In the genomic region with DNA sequence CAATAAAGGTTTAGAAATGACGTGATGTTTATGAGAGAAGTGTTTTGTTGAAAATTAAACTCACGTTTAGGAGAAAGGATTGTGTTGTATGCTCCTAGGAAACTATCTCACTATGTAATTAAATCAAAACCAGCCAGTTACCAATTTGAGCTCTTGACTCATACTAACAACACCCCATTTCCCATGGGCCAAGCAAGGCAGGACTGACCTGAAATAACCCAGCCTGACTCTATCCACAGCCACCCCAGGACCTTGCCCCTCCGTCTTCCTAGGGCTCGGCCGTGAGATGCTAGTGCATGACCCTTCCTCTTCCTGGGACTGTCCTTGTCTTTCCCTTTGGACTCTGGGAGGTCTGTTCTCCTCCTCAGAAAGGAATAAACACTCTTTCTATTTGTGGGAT, we compare ENCODE assay signal across 1 cellular context.
TF ChIP-seq lines count a peak whose summit lies in the region.

No MANE protein-coding gene starts in this region.

TF ChIP-seq in liver, 16 proteins besides CTCF, POLR2A, EP300 and RAD21 (continued from another document):
- TF ChIP-seq, protein P1, sequence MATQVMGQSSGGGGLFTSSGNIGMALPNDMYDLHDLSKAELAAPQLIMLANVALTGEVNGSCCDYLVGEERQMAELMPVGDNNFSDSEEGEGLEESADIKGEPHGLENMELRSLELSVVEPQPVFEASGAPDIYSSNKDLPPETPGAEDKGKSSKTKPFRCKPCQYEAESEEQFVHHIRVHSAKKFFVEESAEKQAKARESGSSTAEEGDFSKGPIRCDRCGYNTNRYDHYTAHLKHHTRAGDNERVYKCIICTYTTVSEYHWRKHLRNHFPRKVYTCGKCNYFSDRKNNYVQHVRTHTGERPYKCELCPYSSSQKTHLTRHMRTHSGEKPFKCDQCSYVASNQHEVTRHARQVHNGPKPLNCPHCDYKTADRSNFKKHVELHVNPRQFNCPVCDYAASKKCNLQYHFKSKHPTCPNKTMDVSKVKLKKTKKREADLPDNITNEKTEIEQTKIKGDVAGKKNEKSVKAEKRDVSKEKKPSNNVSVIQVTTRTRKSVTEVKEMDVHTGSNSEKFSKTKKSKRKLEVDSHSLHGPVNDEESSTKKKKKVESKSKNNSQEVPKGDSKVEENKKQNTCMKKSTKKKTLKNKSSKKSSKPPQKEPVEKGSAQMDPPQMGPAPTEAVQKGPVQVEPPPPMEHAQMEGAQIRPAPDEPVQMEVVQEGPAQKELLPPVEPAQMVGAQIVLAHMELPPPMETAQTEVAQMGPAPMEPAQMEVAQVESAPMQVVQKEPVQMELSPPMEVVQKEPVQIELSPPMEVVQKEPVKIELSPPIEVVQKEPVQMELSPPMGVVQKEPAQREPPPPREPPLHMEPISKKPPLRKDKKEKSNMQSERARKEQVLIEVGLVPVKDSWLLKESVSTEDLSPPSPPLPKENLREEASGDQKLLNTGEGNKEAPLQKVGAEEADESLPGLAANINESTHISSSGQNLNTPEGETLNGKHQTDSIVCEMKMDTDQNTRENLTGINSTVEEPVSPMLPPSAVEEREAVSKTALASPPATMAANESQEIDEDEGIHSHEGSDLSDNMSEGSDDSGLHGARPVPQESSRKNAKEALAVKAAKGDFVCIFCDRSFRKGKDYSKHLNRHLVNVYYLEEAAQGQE (IDR thresholded peaks at IDR 0.05) = peak; percentile 35
- TF ChIP-seq HNF4A (conservative IDR thresholded peaks at IDR 0.05) (no peak), JUND (IDR thresholded peaks at IDR 0.05) (no peak), SP1 (IDR thresholded peaks at IDR 0.05) (peak; percentile 56), YY1 (IDR thresholded peaks at IDR 0.05) (no peak), EGR1 (IDR thresholded peaks at IDR 0.05; ENCODE audit: low read depth in 2 of 2) (no peak), GABPA (IDR thresholded peaks at IDR 0.05 in 1 of 2, conservative IDR thresholded peaks at IDR 0.05 in 1 of 2) (no peak), TAF1 (conservative IDR thresholded peaks at IDR 0.05) (no peak)
- TF ChIP-seq, protein P2, sequence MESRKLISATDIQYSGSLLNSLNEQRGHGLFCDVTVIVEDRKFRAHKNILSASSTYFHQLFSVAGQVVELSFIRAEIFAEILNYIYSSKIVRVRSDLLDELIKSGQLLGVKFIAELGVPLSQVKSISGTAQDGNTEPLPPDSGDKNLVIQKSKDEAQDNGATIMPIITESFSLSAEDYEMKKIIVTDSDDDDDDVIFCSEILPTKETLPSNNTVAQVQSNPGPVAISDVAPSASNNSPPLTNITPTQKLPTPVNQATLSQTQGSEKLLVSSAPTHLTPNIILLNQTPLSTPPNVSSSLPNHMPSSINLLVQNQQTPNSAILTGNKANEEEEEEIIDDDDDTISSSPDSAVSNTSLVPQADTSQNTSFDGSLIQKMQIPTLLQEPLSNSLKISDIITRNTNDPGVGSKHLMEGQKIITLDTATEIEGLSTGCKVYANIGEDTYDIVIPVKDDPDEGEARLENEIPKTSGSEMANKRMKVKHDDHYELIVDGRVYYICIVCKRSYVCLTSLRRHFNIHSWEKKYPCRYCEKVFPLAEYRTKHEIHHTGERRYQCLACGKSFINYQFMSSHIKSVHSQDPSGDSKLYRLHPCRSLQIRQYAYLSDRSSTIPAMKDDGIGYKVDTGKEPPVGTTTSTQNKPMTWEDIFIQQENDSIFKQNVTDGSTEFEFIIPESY (IDR thresholded peaks at IDR 0.05) = no peak
- TF ChIP-seq, protein P3, sequence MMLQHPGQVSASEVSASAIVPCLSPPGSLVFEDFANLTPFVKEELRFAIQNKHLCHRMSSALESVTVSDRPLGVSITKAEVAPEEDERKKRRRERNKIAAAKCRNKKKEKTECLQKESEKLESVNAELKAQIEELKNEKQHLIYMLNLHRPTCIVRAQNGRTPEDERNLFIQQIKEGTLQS (IDR thresholded peaks at IDR 0.05) = no peak
